1 cellular context compared by ENCODE assay signal in genomic region chr1:32394890-32395415, GRCh38.
TF ChIP-seq lines count a peak whose summit lies in the region.

No MANE protein-coding gene starts in this region.

TF ChIP-seq in GM12878, 131 proteins besides CTCF, POLR2A, EP300 and RAD21:
- TF ChIP-seq, protein P1, sequence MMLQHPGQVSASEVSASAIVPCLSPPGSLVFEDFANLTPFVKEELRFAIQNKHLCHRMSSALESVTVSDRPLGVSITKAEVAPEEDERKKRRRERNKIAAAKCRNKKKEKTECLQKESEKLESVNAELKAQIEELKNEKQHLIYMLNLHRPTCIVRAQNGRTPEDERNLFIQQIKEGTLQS (IDR thresholded peaks at IDR 0.05; ENCODE audit: borderline replicate concordance, extremely low read depth, low read depth, low read length): no peak
- TF ChIP-seq ESRRA (IDR thresholded peaks at IDR 0.05; ENCODE audit: low read length) (no peak), SRF (IDR thresholded peaks at IDR 0.05; ENCODE audit: low read depth in 2 of 2, low read length in 2 of 2) (no peak), LARP7 (IDR thresholded peaks at IDR 0.05) (0 out of 2 replicates have a peak, but pooled peaks have one; percentile 34), MLLT1 (IDR thresholded peaks at IDR 0.05) (no peak), CBFB (IDR thresholded peaks at IDR 0.05; ENCODE audit: low read depth) (no peak), GABPA (IDR thresholded peaks at IDR 0.05; ENCODE audit: low read depth) (no peak), RUNX3 (IDR thresholded peaks at IDR 0.05; ENCODE audit: low read length) (0 out of 2 replicates have a peak, but pooled peaks have one; percentile 4), POU2F2 (IDR thresholded peaks at IDR 0.05; ENCODE audit: borderline replicate concordance, low read depth, low read length) (no peak), POLR2AphosphoS5 (IDR thresholded peaks at IDR 0.05; ENCODE audit: low read length) (no peak; the same call in 1 of the 2 replicates), IKZF1 (conservative IDR thresholded peaks at IDR 0.05) (peak; percentile 13; the same call in 1 of the 2 replicates), TCF7 (IDR thresholded peaks at IDR 0.05; ENCODE audit: borderline replicate concordance) (no peak), CHD2 (IDR thresholded peaks at IDR 0.05; ENCODE audit: borderline replicate concordance, low read depth, low read length) (no peak), NBN (IDR thresholded peaks at IDR 0.05) (no peak), IKZF2 (IDR thresholded peaks at IDR 0.05) (0 out of 4 replicates have a peak, but pooled peaks of 1 of the 2 experiments have one; percentile 6), FOXM1 (IDR thresholded peaks at IDR 0.05; ENCODE audit: low read depth, low read length) (no peak), SMAD1 (IDR thresholded peaks at IDR 0.05; ENCODE audit: low read depth, partially characterized antibody) (no peak), SP1 (IDR thresholded peaks at IDR 0.05; ENCODE audit: low read depth, low read length) (no peak), NR2C1 (IDR thresholded peaks at IDR 0.05) (no peak), PAX8 (IDR thresholded peaks at IDR 0.05) (no peak), EED (IDR thresholded peaks at IDR 0.05; ENCODE audit: low read depth) (peak; percentile 41; the same call in 1 of the 2 replicates), ZBTB4 (CRISPR knock-in tag; IDR thresholded peaks at IDR 0.05) (no peak), ZNF207 (IDR thresholded peaks at IDR 0.05; ENCODE audit: borderline replicate concordance) (no peak), HDGF (IDR thresholded peaks at IDR 0.05) (no peak), PML (IDR thresholded peaks at IDR 0.05; ENCODE audit: low read length) (peak; percentile 64; the same call in 1 of the 2 replicates), NR2C2 (IDR thresholded peaks at IDR 0.05; ENCODE audit: borderline replicate concordance, control insufficient read depth, insufficient read length, low read depth) (no peak), NRF1 (conservative IDR thresholded peaks at IDR 0.05; ENCODE audit: low read depth, low read length) (no peak), SMAD5 (IDR thresholded peaks at IDR 0.05; ENCODE audit: low read depth) (no peak)
- TF ChIP-seq, protein P2, sequence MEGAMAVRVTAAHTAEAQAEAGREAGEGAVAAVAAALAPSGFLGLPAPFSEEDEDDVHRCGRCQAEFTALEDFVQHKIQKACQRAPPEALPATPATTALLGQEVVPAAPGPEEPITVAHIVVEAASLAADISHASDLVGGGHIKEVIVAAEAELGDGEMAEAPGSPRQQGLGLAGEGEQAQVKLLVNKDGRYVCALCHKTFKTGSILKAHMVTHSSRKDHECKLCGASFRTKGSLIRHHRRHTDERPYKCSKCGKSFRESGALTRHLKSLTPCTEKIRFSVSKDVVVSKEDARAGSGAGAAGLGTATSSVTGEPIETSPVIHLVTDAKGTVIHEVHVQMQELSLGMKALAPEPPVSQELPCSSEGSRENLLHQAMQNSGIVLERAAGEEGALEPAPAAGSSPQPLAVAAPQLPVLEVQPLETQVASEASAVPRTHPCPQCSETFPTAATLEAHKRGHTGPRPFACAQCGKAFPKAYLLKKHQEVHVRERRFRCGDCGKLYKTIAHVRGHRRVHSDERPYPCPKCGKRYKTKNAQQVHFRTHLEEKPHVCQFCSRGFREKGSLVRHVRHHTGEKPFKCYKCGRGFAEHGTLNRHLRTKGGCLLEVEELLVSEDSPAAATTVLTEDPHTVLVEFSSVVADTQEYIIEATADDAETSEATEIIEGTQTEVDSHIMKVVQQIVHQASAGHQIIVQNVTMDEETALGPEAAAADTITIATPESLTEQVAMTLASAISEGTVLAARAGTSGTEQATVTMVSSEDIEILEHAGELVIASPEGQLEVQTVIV (IDR thresholded peaks at IDR 0.05; ENCODE audit: borderline replicate concordance, partially characterized antibody): no peak
- TF ChIP-seq, protein P3, sequence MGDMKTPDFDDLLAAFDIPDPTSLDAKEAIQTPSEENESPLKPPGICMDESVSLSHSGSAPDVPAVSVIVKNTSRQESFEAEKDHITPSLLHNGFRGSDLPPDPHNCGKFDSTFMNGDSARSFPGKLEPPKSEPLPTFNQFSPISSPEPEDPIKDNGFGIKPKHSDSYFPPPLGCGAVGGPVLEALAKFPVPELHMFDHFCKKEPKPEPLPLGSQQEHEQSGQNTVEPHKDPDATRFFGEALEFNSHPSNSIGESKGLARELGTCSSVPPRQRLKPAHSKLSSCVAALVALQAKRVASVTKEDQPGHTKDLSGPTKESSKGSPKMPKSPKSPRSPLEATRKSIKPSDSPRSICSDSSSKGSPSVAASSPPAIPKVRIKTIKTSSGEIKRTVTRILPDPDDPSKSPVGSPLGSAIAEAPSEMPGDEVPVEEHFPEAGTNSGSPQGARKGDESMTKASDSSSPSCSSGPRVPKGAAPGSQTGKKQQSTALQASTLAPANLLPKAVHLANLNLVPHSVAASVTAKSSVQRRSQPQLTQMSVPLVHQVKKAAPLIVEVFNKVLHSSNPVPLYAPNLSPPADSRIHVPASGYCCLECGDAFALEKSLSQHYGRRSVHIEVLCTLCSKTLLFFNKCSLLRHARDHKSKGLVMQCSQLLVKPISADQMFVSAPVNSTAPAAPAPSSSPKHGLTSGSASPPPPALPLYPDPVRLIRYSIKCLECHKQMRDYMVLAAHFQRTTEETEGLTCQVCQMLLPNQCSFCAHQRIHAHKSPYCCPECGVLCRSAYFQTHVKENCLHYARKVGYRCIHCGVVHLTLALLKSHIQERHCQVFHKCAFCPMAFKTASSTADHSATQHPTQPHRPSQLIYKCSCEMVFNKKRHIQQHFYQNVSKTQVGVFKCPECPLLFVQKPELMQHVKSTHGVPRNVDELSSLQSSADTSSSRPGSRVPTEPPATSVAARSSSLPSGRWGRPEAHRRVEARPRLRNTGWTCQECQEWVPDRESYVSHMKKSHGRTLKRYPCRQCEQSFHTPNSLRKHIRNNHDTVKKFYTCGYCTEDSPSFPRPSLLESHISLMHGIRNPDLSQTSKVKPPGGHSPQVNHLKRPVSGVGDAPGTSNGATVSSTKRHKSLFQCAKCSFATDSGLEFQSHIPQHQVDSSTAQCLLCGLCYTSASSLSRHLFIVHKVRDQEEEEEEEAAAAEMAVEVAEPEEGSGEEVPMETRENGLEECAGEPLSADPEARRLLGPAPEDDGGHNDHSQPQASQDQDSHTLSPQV (IDR thresholded peaks at IDR 0.05): no peak
- TF ChIP-seq, protein P4, sequence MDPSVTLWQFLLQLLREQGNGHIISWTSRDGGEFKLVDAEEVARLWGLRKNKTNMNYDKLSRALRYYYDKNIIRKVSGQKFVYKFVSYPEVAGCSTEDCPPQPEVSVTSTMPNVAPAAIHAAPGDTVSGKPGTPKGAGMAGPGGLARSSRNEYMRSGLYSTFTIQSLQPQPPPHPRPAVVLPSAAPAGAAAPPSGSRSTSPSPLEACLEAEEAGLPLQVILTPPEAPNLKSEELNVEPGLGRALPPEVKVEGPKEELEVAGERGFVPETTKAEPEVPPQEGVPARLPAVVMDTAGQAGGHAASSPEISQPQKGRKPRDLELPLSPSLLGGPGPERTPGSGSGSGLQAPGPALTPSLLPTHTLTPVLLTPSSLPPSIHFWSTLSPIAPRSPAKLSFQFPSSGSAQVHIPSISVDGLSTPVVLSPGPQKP (IDR thresholded peaks at IDR 0.05; ENCODE audit: low read depth, low read length): no peak
- TF ChIP-seq, protein P5, sequence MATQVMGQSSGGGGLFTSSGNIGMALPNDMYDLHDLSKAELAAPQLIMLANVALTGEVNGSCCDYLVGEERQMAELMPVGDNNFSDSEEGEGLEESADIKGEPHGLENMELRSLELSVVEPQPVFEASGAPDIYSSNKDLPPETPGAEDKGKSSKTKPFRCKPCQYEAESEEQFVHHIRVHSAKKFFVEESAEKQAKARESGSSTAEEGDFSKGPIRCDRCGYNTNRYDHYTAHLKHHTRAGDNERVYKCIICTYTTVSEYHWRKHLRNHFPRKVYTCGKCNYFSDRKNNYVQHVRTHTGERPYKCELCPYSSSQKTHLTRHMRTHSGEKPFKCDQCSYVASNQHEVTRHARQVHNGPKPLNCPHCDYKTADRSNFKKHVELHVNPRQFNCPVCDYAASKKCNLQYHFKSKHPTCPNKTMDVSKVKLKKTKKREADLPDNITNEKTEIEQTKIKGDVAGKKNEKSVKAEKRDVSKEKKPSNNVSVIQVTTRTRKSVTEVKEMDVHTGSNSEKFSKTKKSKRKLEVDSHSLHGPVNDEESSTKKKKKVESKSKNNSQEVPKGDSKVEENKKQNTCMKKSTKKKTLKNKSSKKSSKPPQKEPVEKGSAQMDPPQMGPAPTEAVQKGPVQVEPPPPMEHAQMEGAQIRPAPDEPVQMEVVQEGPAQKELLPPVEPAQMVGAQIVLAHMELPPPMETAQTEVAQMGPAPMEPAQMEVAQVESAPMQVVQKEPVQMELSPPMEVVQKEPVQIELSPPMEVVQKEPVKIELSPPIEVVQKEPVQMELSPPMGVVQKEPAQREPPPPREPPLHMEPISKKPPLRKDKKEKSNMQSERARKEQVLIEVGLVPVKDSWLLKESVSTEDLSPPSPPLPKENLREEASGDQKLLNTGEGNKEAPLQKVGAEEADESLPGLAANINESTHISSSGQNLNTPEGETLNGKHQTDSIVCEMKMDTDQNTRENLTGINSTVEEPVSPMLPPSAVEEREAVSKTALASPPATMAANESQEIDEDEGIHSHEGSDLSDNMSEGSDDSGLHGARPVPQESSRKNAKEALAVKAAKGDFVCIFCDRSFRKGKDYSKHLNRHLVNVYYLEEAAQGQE (IDR thresholded peaks at IDR 0.05; ENCODE audit: low read depth, low read length): no peak
- TF ChIP-seq, protein P6, sequence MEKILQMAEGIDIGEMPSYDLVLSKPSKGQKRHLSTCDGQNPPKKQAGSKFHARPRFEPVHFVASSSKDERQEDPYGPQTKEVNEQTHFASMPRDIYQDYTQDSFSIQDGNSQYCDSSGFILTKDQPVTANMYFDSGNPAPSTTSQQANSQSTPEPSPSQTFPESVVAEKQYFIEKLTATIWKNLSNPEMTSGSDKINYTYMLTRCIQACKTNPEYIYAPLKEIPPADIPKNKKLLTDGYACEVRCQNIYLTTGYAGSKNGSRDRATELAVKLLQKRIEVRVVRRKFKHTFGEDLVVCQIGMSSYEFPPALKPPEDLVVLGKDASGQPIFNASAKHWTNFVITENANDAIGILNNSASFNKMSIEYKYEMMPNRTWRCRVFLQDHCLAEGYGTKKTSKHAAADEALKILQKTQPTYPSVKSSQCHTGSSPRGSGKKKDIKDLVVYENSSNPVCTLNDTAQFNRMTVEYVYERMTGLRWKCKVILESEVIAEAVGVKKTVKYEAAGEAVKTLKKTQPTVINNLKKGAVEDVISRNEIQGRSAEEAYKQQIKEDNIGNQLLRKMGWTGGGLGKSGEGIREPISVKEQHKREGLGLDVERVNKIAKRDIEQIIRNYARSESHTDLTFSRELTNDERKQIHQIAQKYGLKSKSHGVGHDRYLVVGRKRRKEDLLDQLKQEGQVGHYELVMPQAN (conservative IDR thresholded peaks at IDR 0.05): 0 out of 2 replicates have a peak, but pooled peaks have one; percentile 55
